ENCODE assay signal across 26 cellular contexts in genomic region chr4:3433138-3433869, GRCh38. TPM values are rescaled to one million over a fixed set of nuclear protein-coding genes. Genes with fewer than 3 reads are reported as not detected.
DNase-seq lines count a peak whose midpoint lies in the region; ATAC-seq, FAIRE-seq and TF ChIP-seq lines count a peak whose summit lies in the region.
"Had no signal": no experiment of that assay in that cellular context is flagged by ENCODE, and none has a peak within 500 bp of the region (broad histone marks: within the 10 kb centered on the region; RNA-seq: fewer than 3 reads in every experiment).

No MANE protein-coding gene starts in this region.

- H3K79me1 ChIP-seq in mesenchymal stem cell (replicated peaks; ENCODE audit: low read length, poor library complexity, severe bottlenecking), result no peaks in the 10 kb centered on the region

- H3K36me3 ChIP-seq in BLaER1, result peaks cover 63% of the 10 kb centered on the region
- H3K36me3 ChIP-seq in K562 (ENCODE audit: control insufficient read depth, insufficient read depth, low read length), result no peaks in the 10 kb centered on the region
- peaks cover 8 to 56% of the 10 kb centered on the region in 2 experiments for H3K36me3 ChIP-seq in mesenchymal stem cell (ENCODE audit: control insufficient read depth in 1 of 2, insufficient read depth in 2 of 2, low read depth in 1 of 2, low read length in 2 of 2)
- H3K36me3 ChIP-seq: BE2C had no signal

- TF ChIP-seq RAD21 in K562 (CRISPR knock-in tag; conservative IDR thresholded peaks at IDR 0.05 in 1 of 2, IDR thresholded peaks at IDR 0.05 in 1 of 2), result no peak

- H3K9me3 Mint-ChIP-seq in activated naive CD4-positive, alpha-beta T cell treated with anti-CD3 and anti-CD28 coated beads for 36 hours, result no peaks in the 10 kb centered on the region
- H3K9me3 Mint-ChIP-seq in chondrocyte (ENCODE audit: low read depth), result no peaks in the 10 kb centered on the region
- H3K9me3 Mint-ChIP-seq: CD4-positive, alpha-beta T cell; GM23338 had no signal

- no peak overlapping the region for H4K8ac ChIP-seq in mesenchymal stem cell (ENCODE audit: low read length)

- peak overlapping the region; percentile 70 for H3K4me2 ChIP-seq in BLaER1
- H3K4me2 ChIP-seq in K562 (ENCODE audit: insufficient read depth, low read length), result no peak overlapping the region
- no peak overlapping the region for H3K4me2 ChIP-seq in mesenchymal stem cell (ENCODE audit: low read length, poor library complexity, severe bottlenecking)
- H3K4me2 ChIP-seq: GM23338 had no signal

- no peak for ATAC-seq in K562
- ATAC-seq: GM23338, SK-N-SH treated with all-trans-retinoic acid at 6 μM for 48 hours had no signal

- TF ChIP-seq CTCF in K562 (IDR thresholded peaks at IDR 0.05 in 2 of 3, conservative IDR thresholded peaks at IDR 0.05 in 1 of 3; ENCODE audit: insufficient read depth in 2 of 3, low read depth in 1 of 3, low read length in 3 of 3), result no peak
- TF ChIP-seq CTCF in chondrocyte (IDR thresholded peaks at IDR 0.05), result no peak

- peaks cover 96% of the 10 kb centered on the region for H3K4me1 ChIP-seq in BLaER1
- peaks cover 0 to 47% of the 10 kb centered on the region in 2 experiments; a peak in 2 of 5 replicates for H3K4me1 ChIP-seq in K562 (replicated peaks in 1 of 2; ENCODE audit: control insufficient read depth in 2 of 2, insufficient read depth in 2 of 2, low read length in 2 of 2)
- peaks cover 28% of the 10 kb centered on the region for H3K4me1 ChIP-seq in mesenchymal stem cell (ENCODE audit: control insufficient read depth, insufficient read depth, low read depth, low read length)
- H3K4me1 ChIP-seq: BE2C, Peyer's patch had no signal

- no peaks in the 10 kb centered on the region for H3K36me3 Mint-ChIP-seq in activated naive CD4-positive, alpha-beta T cell treated with anti-CD3 and anti-CD28 coated beads for 36 hours (ENCODE audit: low read depth)
- peaks cover 4% of the 10 kb centered on the region for H3K36me3 Mint-ChIP-seq in chondrocyte (ENCODE audit: low read depth)

- H2AK5ac ChIP-seq in mesenchymal stem cell (ENCODE audit: low read length, severe bottlenecking), result no peak overlapping the region

- H3K27me3 ChIP-seq in BLaER1, result no peaks in the 10 kb centered on the region
- peaks cover 0 to 21% of the 10 kb centered on the region in 2 experiments; a peak in 2 of 5 replicates for H3K27me3 ChIP-seq in K562 (ENCODE audit: control insufficient read depth in 2 of 2, insufficient read depth in 2 of 2, low read length in 2 of 2)
- H3K27me3 ChIP-seq in mesenchymal stem cell (ENCODE audit: control insufficient read depth in 1 of 2, insufficient read depth in 1 of 2, low read length in 2 of 2), result no peaks in the 10 kb centered on the region
- H3K27me3 ChIP-seq: BE2C, Peyer's patch, SJCRH30 had no signal

- DNase-seq in activated naive CD4-positive, alpha-beta T cell treated with anti-CD3 and anti-CD28 coated beads for 36 hours, result no peak
- no peak for DNase-seq in activated naive CD4-positive, alpha-beta T cell treated with Interleukin-2 at 50 U/mL for 16 hours
- DNase-seq in K562 (ENCODE audit: extremely low read depth in 1 of 4, low spot score in 3 of 4), result no peak
- no peak for DNase-seq in mesenchymal stem cell
- no peak for DNase-seq in chondrocyte (ENCODE audit: low spot score)
- DNase-seq in C1 segment of cervical spinal cord (lab: John Stamatoyannopoulos, UW), result no peak
- no peak for DNase-seq in NCI-H2171 treated with DMSO at 0.1 percent for 48 hours (lab: John Stamatoyannopoulos, UW)
- DNase-seq: 8988T; ACHN; BE2C; CD4-positive, alpha-beta T cell; HCEC 1CT; KG1; MM.1S; NCI-H2029; NCI-H446 treated with DMSO at 0.1 percent for 48 hours; NCI-H526 treated with DMSO at 0.1 percent for 48 hours; Peyer's patch had no signal

- WGBS in K562 (ENCODE audit: insufficient coverage, low coverage, missing lambda C conversion rate), result 37% methylated on average over 28 of the region's 32 CpGs
- 95% methylated on average over 27 of the region's 32 CpGs for WGBS in mesenchymal stem cell

- H4K91ac ChIP-seq in mesenchymal stem cell (ENCODE audit: low read length), result peak overlapping the region; percentile 64

- no peak overlapping the region for H3K4ac ChIP-seq in mesenchymal stem cell (ENCODE audit: low read depth in 1 of 2, low read length in 2 of 2)

- H3K9ac ChIP-seq in BLaER1 (no peak overlapping the region), K562 (ENCODE audit: insufficient read depth in 1 of 2, low read depth in 2 of 2, low read length in 2 of 2) (no peak overlapping the region; a peak in 1 of 4 replicates), mesenchymal stem cell (ENCODE audit: low read length) (no peak overlapping the region)

- no peaks in the 10 kb centered on the region for H3K9me1 ChIP-seq in K562 (ENCODE audit: control insufficient read depth, insufficient read depth, low read length)

- no peak overlapping the region for H2BK15ac ChIP-seq in mesenchymal stem cell (ENCODE audit: low read depth, poor library complexity, severe bottlenecking)

- no peak for TF ChIP-seq POLR2A in K562 (conservative IDR thresholded peaks at IDR 0.05)

- H2AFZ ChIP-seq in K562 (ENCODE audit: low read depth, low read length), result no peak overlapping the region
- no peak overlapping the region for H2AFZ ChIP-seq in mesenchymal stem cell (ENCODE audit: low read depth, low read length)
- H2AFZ ChIP-seq: GM23338 had no signal

- no peak overlapping the region for H2BK120ac ChIP-seq in mesenchymal stem cell (ENCODE audit: low read depth, low read length)

- H3K9me3 ChIP-seq in BLaER1 (no peaks in the 10 kb centered on the region), K562 (replicated peaks; ENCODE audit: control insufficient read depth, insufficient read depth, low read depth, low read length) (no peaks in the 10 kb centered on the region), mesenchymal stem cell (ENCODE audit: control insufficient read depth, low read length) (no peaks in the 10 kb centered on the region)
- H3K9me3 ChIP-seq: BE2C, Peyer's patch, SJCRH30 had no signal

- no peak for FAIRE-seq in K562 (lab: Jason Lieb, UNC)
- FAIRE-seq: D721Med, HTR-8/SVneo had no signal

- H3K4me3 ChIP-seq in BLaER1 (no peak overlapping the region), K562 (no peak overlapping the region), mesenchymal stem cell (ENCODE audit: insufficient read depth in 1 of 2, low read depth in 1 of 2, low read length in 2 of 2) (no peak overlapping the region)
- H3K4me3 ChIP-seq: GM23338, Peyer's patch, SJCRH30 had no signal

- no peak for TF ChIP-seq EP300 in K562 (IDR thresholded peaks at IDR 0.05; ENCODE audit: low read length)

- H3K27ac ChIP-seq in BLaER1 (no peak overlapping the region), K562 (ENCODE audit: extremely low read depth, low read depth, low read length) (no peak overlapping the region), mesenchymal stem cell (ENCODE audit: low read length, poor library complexity, severe bottlenecking) (no peak overlapping the region)
- H3K27ac ChIP-seq: Peyer's patch, SJCRH30 had no signal

- CTCF ChIA-PET in activated naive CD4-positive, alpha-beta T cell treated with anti-CD3 and anti-CD28 coated beads for 36 hours (lab: Charles Lee), result no interaction called here
- CTCF ChIA-PET in K562 (lab: Yijun Ruan, JAX; ENCODE audit: low intra/inter-chr PET ratio), result interaction anchor here (0.6 kb wide), 1 partner anchor 48 kb away, joined by 3 read pairs; no protein-coding TSS in a partner anchor

- H3K23ac ChIP-seq in mesenchymal stem cell (ENCODE audit: low read length in 2 of 2), result no peak overlapping the region

- H3K27ac Mint-ChIP-seq in activated naive CD4-positive, alpha-beta T cell treated with anti-CD3 and anti-CD28 coated beads for 36 hours, result peak overlapping the region; percentile 3
- no peak overlapping the region for H3K27ac Mint-ChIP-seq in chondrocyte (ENCODE audit: unreplicated experiment)
- H3K27ac Mint-ChIP-seq: CD4-positive, alpha-beta T cell; GM23338 had no signal

- POLR2A ChIA-PET in K562 (lab: Yijun Ruan, JAX), result interaction anchor here (0.7 to 1.0 kb wide), 2 partner anchors 8 to 185 kb away, joined by 3 to 4 read pairs; partner anchors contain the start of gene HGFAC

- no peaks in the 10 kb centered on the region for H3K27me3 Mint-ChIP-seq in activated naive CD4-positive, alpha-beta T cell treated with anti-CD3 and anti-CD28 coated beads for 36 hours (ENCODE audit: low read depth)
- H3K27me3 Mint-ChIP-seq in chondrocyte (ENCODE audit: low read depth), result no peaks in the 10 kb centered on the region
- H3K27me3 Mint-ChIP-seq: CD4-positive, alpha-beta T cell had no signal

- no peak overlapping the region for H3K18ac ChIP-seq in mesenchymal stem cell (ENCODE audit: low read depth in 1 of 2, low read length in 2 of 2)

- no peak overlapping the region for H3K14ac ChIP-seq in mesenchymal stem cell (ENCODE audit: low read length in 2 of 2)

- intact Hi-C loops in activated naive CD4-positive, alpha-beta T cell treated with anti-CD3 and anti-CD28 coated beads for 36 hours (cut with micrococcal nuclease), result no loop called here
- intact Hi-C loops in K562 (cut with micrococcal nuclease), result no loop called here

- no peaks in the 10 kb centered on the region for H3K79me2 ChIP-seq in K562 (ENCODE audit: control insufficient read depth, insufficient read depth, low read length)

- no peak overlapping the region for H3K4me3 Mint-ChIP-seq in activated naive CD4-positive, alpha-beta T cell treated with anti-CD3 and anti-CD28 coated beads for 36 hours
- no peak overlapping the region for H3K4me3 Mint-ChIP-seq in chondrocyte (ENCODE audit: unreplicated experiment)
- H3K4me3 Mint-ChIP-seq: CD4-positive, alpha-beta T cell; GM23338 had no signal

- no peak overlapping the region for H2BK5ac ChIP-seq in mesenchymal stem cell (ENCODE audit: low read depth, low read length, poor library complexity, severe bottlenecking)

- no TSS peak for BruUV-seq in K562 (replicated peaks; lab: Mats Ljungman, UMichigan)

- no peaks in the 10 kb centered on the region for H3K4me1 Mint-ChIP-seq in activated naive CD4-positive, alpha-beta T cell treated with anti-CD3 and anti-CD28 coated beads for 36 hours (ENCODE audit: low read depth)
- peaks cover 6% of the 10 kb centered on the region for H3K4me1 Mint-ChIP-seq in chondrocyte (ENCODE audit: low read depth)

- peaks cover 88% of the 10 kb centered on the region for H4K20me1 ChIP-seq in BLaER1
- peaks cover 12% of the 10 kb centered on the region for H4K20me1 ChIP-seq in K562 (replicated peaks; ENCODE audit: control insufficient read depth, insufficient read depth, low read length)

- no peak overlapping the region for H2BK12ac ChIP-seq in mesenchymal stem cell (ENCODE audit: low read length in 2 of 2)

- in situ Hi-C loops in K562 (cut with MboI), result no loop called here

RNA-seq across cellular contexts. Expression of gene HGFAC, which starts 8.5 kb away (rescaled TPM):
- not detected for total RNA-seq in activated naive CD4-positive, alpha-beta T cell treated with anti-CD3 and anti-CD28 coated beads for 36 hours
- total RNA-seq in K562 (2011; cell fraction: chromatin; rRNA removed; ENCODE audit: low replicate concordance), result not detected in 2 replicates
- total RNA-seq in K562 (2011; cell fraction: nucleolus; rRNA removed), result not detected in 2 replicates
- not detected in 2 replicates for total RNA-seq in K562 (2011; cell fraction: nucleoplasm; rRNA removed)
- not detected in 2 replicates for total RNA-seq in K562 (2014; rRNA removed)
- not detected in 2 replicates for total RNA-seq in K562 (2014; rRNA removed; fragmentation: Illumina TruSeq; extraction: Trizol)
- not detected in 2 replicates for total RNA-seq in K562 (2015; rRNA removed; fragmentation: Illumina TruSeq; extraction: Trizol)
- 0.09 TPM in 1 of 2 replicates, not detected in the other for total RNA-seq in K562 (2021)
- not detected in 2 replicates for polyA plus RNA-seq in K562 (2011; rRNA removed)
- polyA plus RNA-seq in K562 (2011; cell fraction: cytosol; rRNA removed), result not detected in 2 replicates
- 0.15 and 0.53 TPM in 2 replicates for polyA plus RNA-seq in K562 (2011; cell fraction: nucleus; rRNA removed)
- polyA plus RNA-seq in K562 (2012), result not detected in 2 replicates
- polyA plus RNA-seq in K562 (2014; fragmentation: Illumina TruSeq; extraction: Trizol), result not detected in 2 replicates
- polyA plus RNA-seq in K562 (2014; fragmentation: Nextera tagmentation; extraction: Ambion mirVana), result not detected
- polyA plus RNA-seq in K562 (2014; rRNA removed), result 0.13 TPM in 1 of 2 replicates, not detected in the other
- not detected in 2 replicates for polyA minus RNA-seq in K562 (2011; rRNA and poly(A)+ RNA removed)
- not detected in 2 replicates for polyA minus RNA-seq in K562 (2011; cell fraction: cytosol; rRNA and poly(A)+ RNA removed)
- not detected in 2 replicates for polyA minus RNA-seq in K562 (2011; cell fraction: nucleus; rRNA and poly(A)+ RNA removed)
- polyA plus RNA-seq in mesenchymal stem cell (2013, experiment 1 of 2), result 0.10 TPM
- polyA plus RNA-seq in mesenchymal stem cell (2013, experiment 2 of 2), result 0.01 TPM
- total RNA-seq in chondrocyte, result 0.28 to 0.36 TPM (median 0.35 TPM) in 3 replicates
- total RNA-seq: G401, OCI-LY7, Peyer's patch had no signal
- polyA plus RNA-seq: GM23338 had no signal

RNA-seq across cellular contexts. Expression of gene DOK7, which starts 29.8 kb away (rescaled TPM):
- total RNA-seq in activated naive CD4-positive, alpha-beta T cell treated with anti-CD3 and anti-CD28 coated beads for 36 hours, result not detected
- total RNA-seq in K562 (2011; cell fraction: chromatin; rRNA removed; ENCODE audit: low replicate concordance), result not detected in 2 replicates
- total RNA-seq in K562 (2011; cell fraction: nucleolus; rRNA removed), result not detected in 2 replicates
- not detected in 2 replicates for total RNA-seq in K562 (2011; cell fraction: nucleoplasm; rRNA removed)
- total RNA-seq in K562 (2014; rRNA removed) (not detected in 2 replicates), K562 (2014; rRNA removed; fragmentation: Illumina TruSeq; extraction: Trizol) (not detected in 2 replicates), K562 (2015; rRNA removed; fragmentation: Illumina TruSeq; extraction: Trizol) (not detected in 2 replicates), K562 (2021) (not detected in 2 replicates), chondrocyte (0.37 TPM in 1 of 3 replicates, not detected in the others)
- polyA plus RNA-seq in K562 (2011; rRNA removed) (not detected in 2 replicates), K562 (2014; fragmentation: Illumina TruSeq; extraction: Trizol) (not detected in 2 replicates), K562 (2014; fragmentation: Nextera tagmentation; extraction: Ambion mirVana) (not detected), K562 (2014; rRNA removed) (not detected in 2 replicates)
- polyA plus RNA-seq in K562 (2011; cell fraction: cytosol; rRNA removed), result not detected in 2 replicates
- not detected in 2 replicates for polyA plus RNA-seq in K562 (2011; cell fraction: nucleus; rRNA removed)
- not detected in 2 replicates for polyA plus RNA-seq in K562 (2012)
- not detected in 2 replicates for polyA minus RNA-seq in K562 (2011; rRNA and poly(A)+ RNA removed)
- not detected in 2 replicates for polyA minus RNA-seq in K562 (2011; cell fraction: cytosol; rRNA and poly(A)+ RNA removed)
- not detected in 2 replicates for polyA minus RNA-seq in K562 (2011; cell fraction: nucleus; rRNA and poly(A)+ RNA removed)
- not detected for polyA plus RNA-seq in mesenchymal stem cell (2013, experiment 1 of 2)
- polyA plus RNA-seq in mesenchymal stem cell (2013, experiment 2 of 2), result not detected
- total RNA-seq: CD4-positive, alpha-beta T cell; G401 had no signal
